In genomic region chr1:154557939-154558609, GRCh38 we compare ENCODE assay signal across 8 cellular contexts. TPM values are rescaled to one million over a fixed set of nuclear protein-coding genes. Genes with fewer than 3 reads are reported as not detected.
A peak's percentile ranks its signal among the peaks of the same experiment; 100 is the strongest.
DNase-seq lines count a peak whose midpoint lies in the region; ATAC-seq and TF ChIP-seq lines count a peak whose summit lies in the region.

No MANE protein-coding gene starts in this region.

- intact Hi-C loops in lower leg skin (cut with DNase I; ENCODE audit: low total_unique reads) = no loop called here

- peak; percentile 12 for DNase-seq in T-helper 9 cell
- peak; percentile 36 to 92 for DNase-seq in lower leg skin (ENCODE audit: low spot score in 2 of 2)
- DNase-seq in stimulated activated naive CD4-positive, alpha-beta T cell treated with Interleukin-2 at 50 U/mL for 16 hours (lab: John Stamatoyannopoulos, UW) = peak; percentile 44
- DNase-seq in HuH-7.5 (ENCODE audit: low spot score) = no peak

- H3K4me3 ChIP-seq in lower leg skin (ENCODE audit: low read depth, poor library complexity, severe bottlenecking) = peak overlapping the region; percentile 84

- peak overlapping the region; percentile 39 for H3K27ac ChIP-seq in cingulate gyrus (ENCODE audit: low read depth, low read length)

- WGBS in lower leg skin, 2 donors = 0 to 1% methylated on average over 14 to 30 of the region's 50 CpGs

- ATAC-seq in GM18861 (IDR thresholded peaks at IDR 0.05; ENCODE audit: unreplicated experiment) (peak; percentile 6), HG03039 (IDR thresholded peaks at IDR 0.05; ENCODE audit: unreplicated experiment) (peak; percentile 7), GM21390 (IDR thresholded peaks at IDR 0.05; ENCODE audit: unreplicated experiment) (no peak)

- TF ChIP-seq CTCF in lower leg skin (IDR thresholded peaks at IDR 0.05) = no peak

- TF ChIP-seq POLR2A in lower leg skin (IDR thresholded peaks at IDR 0.05) = no peak

RNA-seq across cellular contexts. Expression of gene UBE2Q1, which starts 0.4 kb away (rescaled TPM):
- total RNA-seq in lower leg skin = 10 to 100 TPM; 24.1 to 40.0 (median 32.2) TPM

RNA-seq across cellular contexts. Expression of gene CHRNB2, which starts 9.5 kb away (rescaled TPM):
- under 1 TPM; 0.08 to 0.52 (median 0.26) TPM for total RNA-seq in lower leg skin

RNA-seq across cellular contexts. Expression of gene ADAR, which starts 49.9 kb away (rescaled TPM):
- 100 to 1,000 TPM in 1 of 4 donors, 10 to 100 TPM in 3; 54.3 to 105 (median 73.6) TPM for total RNA-seq in lower leg skin

RNA-seq across cellular contexts. Expression of gene SHE, which starts 55.9 kb away (rescaled TPM):
- total RNA-seq in lower leg skin = 1 to 10 TPM; 4.0 to 8.0 (median 6.1) TPM

RNA-seq across cellular contexts. Expression of gene TDRD10, which starts 56.1 kb away (rescaled TPM):
- 1 to 10 TPM in 1 of 4 donors, under 1 TPM in 2, not detected in 1; 0.57 to 1.5 (median 0.83) TPM for total RNA-seq in lower leg skin
